Comparison of ENCODE assay signal across 8 cellular contexts in the genomic region with DNA sequence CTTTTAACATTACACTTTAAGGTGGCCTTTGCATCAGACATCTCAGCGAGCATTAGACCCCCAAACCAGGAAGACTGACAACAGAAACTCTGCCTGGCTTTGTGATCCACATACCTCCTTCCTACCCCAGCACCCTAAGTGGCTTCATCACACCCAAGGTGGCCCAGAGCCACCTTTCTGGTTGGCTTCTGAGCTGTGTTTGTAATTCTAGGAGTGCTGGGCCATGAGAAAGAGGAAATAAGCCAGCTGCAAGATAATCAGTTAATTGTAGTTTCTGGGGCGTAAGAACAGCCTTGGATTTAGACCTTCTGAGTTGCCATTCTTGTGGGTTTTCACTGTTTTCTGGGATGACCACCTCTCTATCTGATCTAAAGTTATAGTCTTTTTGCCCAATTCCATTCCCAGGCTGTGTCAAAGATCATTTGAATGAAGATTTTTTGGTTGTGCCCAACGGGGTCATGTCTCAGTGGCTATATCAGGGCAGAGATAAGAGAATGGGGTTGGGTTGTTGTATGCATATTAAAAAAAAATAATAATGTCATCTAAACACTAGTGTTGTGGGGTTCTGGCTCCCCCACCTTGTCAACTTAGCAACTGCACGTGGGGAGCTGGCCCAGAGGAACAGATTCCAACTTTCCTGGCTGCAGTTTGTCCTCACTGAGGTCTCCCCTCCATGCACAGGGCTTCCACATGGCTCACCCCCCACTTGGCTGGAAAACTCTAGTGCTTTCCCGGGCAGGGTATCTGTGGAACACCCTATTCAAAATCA.
DNase-seq lines count a peak whose midpoint lies in the region; ATAC-seq and TF ChIP-seq lines count a peak whose summit lies in the region.

No MANE protein-coding gene starts in this region.

- H3K4me1 ChIP-seq in right lobe of liver (no peaks in the 10 kb centered on the region), prostate gland (replicated peaks) (no peaks in the 10 kb centered on the region)

- no peak overlapping the region for H3K4me3 ChIP-seq in right lobe of liver
- H3K4me3 ChIP-seq in prostate gland: no peak overlapping the region

- WGBS in right lobe of liver (ENCODE audit: insufficient coverage, low coverage, low lambda C conversion rate, missing lambda C conversion rate): 37% methylated on average over 5 of the region's 5 CpGs
- 61% methylated on average over 5 of the region's 5 CpGs for WGBS in prostate gland

- no peak overlapping the region for H3K27ac ChIP-seq in right lobe of liver
- H3K27ac ChIP-seq in prostate gland: no peak overlapping the region

- H3K27me3 Mint-ChIP-seq in CD14-positive monocyte (ENCODE audit: low read depth in 3 of 3) (peaks cover 2 to 25% (median 6%) of the 10 kb centered on the region in 3 donors), MCF 10A (ENCODE audit: insufficient read depth, unreplicated experiment) (peaks cover 27% of the 10 kb centered on the region)

- CTCF ChIA-PET in MCF 10A (lab: Yijun Ruan, JAX): interaction anchor here (0.5 to 4.1 kb wide), 38 partner anchors 9 to 867 kb away, joined by 3 to 28 read pairs (median 4); a partner anchor contains a TSS

- H3K9me3 Mint-ChIP-seq in CD14-positive monocyte (no peaks in the 10 kb centered on the region), MCF 10A (ENCODE audit: unreplicated experiment) (no peaks in the 10 kb centered on the region)

- TF ChIP-seq CTCF in CD14-positive monocyte (IDR thresholded peaks at IDR 0.05): peak; percentile 31
- TF ChIP-seq CTCF in MCF 10A (IDR thresholded peaks at IDR 0.05; ENCODE audit: unreplicated experiment): peak; percentile 60
- TF ChIP-seq CTCF in right lobe of liver (IDR thresholded peaks at IDR 0.05): peak; percentile 32 to 63 (median 54)
- peak in 2 of 4 experiments; percentile 40 to 44 for TF ChIP-seq CTCF in prostate gland (IDR thresholded peaks at IDR 0.05)

- intact Hi-C loops in CD14-positive monocyte (cut with micrococcal nuclease): loop anchor here in 1 of 2 donors (5.0 kb wide), 1 partner anchor 235 kb away; a partner anchor contains a TSS
- intact Hi-C loops in MCF 10A (cut with micrococcal nuclease): loop anchor here (1.0 to 10.0 kb wide), 10 partner anchors 97 to 1294 kb away; no protein-coding TSS in a partner anchor
- intact Hi-C loops in right lobe of liver (cut with DNase I): no loop called here
- intact Hi-C loops in prostate gland (cut with DNase I): loop anchor here (10.0 kb wide), 1 partner anchor 767 kb away; no protein-coding TSS in a partner anchor

- BruUV-seq in MCF 10A (replicated peaks; lab: Mats Ljungman, UMichigan): no TSS peak

- no peaks in the 10 kb centered on the region for H3K36me3 Mint-ChIP-seq in CD14-positive monocyte
- no peaks in the 10 kb centered on the region for H3K36me3 Mint-ChIP-seq in MCF 10A (ENCODE audit: insufficient read depth, unreplicated experiment)

- POLR2A ChIA-PET in MCF 10A (lab: Yijun Ruan, JAX): interaction anchor here (0.6 to 1.6 kb wide), 3 partner anchors 236 to 1783 kb away, joined by 3 to 4 read pairs (median 4); no protein-coding TSS in a partner anchor

- H3K4me1 Mint-ChIP-seq in CD14-positive monocyte: no peaks in the 10 kb centered on the region
- no peaks in the 10 kb centered on the region for H3K4me1 Mint-ChIP-seq in MCF 10A (ENCODE audit: insufficient read depth, unreplicated experiment)

- no peak for DNase-seq in CD14-positive monocyte (ENCODE audit: low spot score)
- DNase-seq in HK-2 (ENCODE audit: unreplicated experiment): peak; percentile 4
- DNase-seq in MCF 10A (ENCODE audit: unreplicated experiment): peak; percentile 45
- DNase-seq in right lobe of liver: peak in 1 of 3 donors; percentile 26
- DNase-seq in prostate gland (ENCODE audit: low spot score): no peak
- no peak for DNase-seq in stimulated activated CD4-positive, alpha-beta T cell treated with anti-CD3 and anti-CD28 coated beads, Interleukin-4, amount 100 ng/mL, for 4 hours

- H3K27ac Mint-ChIP-seq in CD14-positive monocyte: peak overlapping the region in 1 of 7 donors; percentile 40
- H3K27ac Mint-ChIP-seq in MCF 10A (ENCODE audit: low read depth, unreplicated experiment): no peak overlapping the region

- H3K9me3 ChIP-seq in right lobe of liver: no peaks in the 10 kb centered on the region
- H3K9me3 ChIP-seq in prostate gland: no peaks in the 10 kb centered on the region

- no peaks in the 10 kb centered on the region for H3K36me3 ChIP-seq in right lobe of liver
- H3K36me3 ChIP-seq in prostate gland: no peaks in the 10 kb centered on the region

- ATAC-seq in right lobe of liver (peak; percentile 63 to 77 (median 66)), GM21515 (IDR thresholded peaks at IDR 0.05; ENCODE audit: unreplicated experiment) (no peak), GM21367 (IDR thresholded peaks at IDR 0.05; ENCODE audit: unreplicated experiment) (no peak)

- TF ChIP-seq POLR2A in right lobe of liver (IDR thresholded peaks at IDR 0.05): no peak
- TF ChIP-seq POLR2A in prostate gland (IDR thresholded peaks at IDR 0.05): no peak

- no peaks in the 10 kb centered on the region for H3K27me3 ChIP-seq in right lobe of liver
- no peaks in the 10 kb centered on the region for H3K27me3 ChIP-seq in prostate gland (replicated peaks; ENCODE audit: insufficient read depth)

- H3K4me3 Mint-ChIP-seq in CD14-positive monocyte: no peak overlapping the region
- H3K4me3 Mint-ChIP-seq in MCF 10A (ENCODE audit: unreplicated experiment): no peak overlapping the region

Comparison
In these comparisons a context has a peak if more than half of its experiments do, and no peak if none do; other contexts are left out.
1. DNase-seq: peak in HK-2 (single experiment) and MCF 10A (single experiment); none in CD14-positive monocyte (single experiment), prostate gland (single experiment) and stimulated activated CD4-positive, alpha-beta T cell treated with anti-CD3 and anti-CD28 coated beads, Interleukin-4, amount 100 ng/mL, for 4 hours (0 of 2).
2. ATAC-seq: peak in right lobe of liver (4 of 4); none in GM21515 (single experiment) and GM21367 (single experiment).
3. intact Hi-C loops: an anchor here in MCF 10A (1.0 to 10.0 kb wide) and prostate gland (10.0 kb wide); none called in right lobe of liver.